ENCODE assay signal across 23 cellular contexts in the genomic region with DNA sequence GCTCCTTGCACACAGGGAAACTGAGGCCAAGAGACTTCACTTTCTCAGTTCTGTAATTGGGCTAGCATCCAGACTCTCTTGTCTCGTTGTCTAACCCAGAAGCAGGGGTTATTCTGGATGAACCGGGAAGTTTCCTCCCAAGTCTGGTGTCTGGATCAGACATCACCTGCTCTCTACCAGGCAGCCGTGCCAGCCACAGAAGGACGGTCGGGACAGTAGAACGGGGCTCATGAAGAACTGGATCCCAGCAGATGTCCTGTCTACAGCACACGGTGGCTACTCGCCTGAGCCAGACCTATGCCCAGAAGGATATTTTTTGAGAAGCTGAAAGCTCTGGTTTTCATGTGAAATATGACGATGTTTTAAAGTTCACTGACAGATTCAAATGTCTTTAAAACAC. TPM values are rescaled to one million over a fixed set of nuclear protein-coding genes. Genes with fewer than 3 reads are reported as not detected.
"Had no signal": no experiment of that assay in that cellular context is flagged by ENCODE, and none has a peak within 500 bp of the region (broad histone marks: within the 10 kb centered on the region; RNA-seq: fewer than 3 reads in every experiment).

No MANE protein-coding gene starts in this region.

- H3K36me3 Mint-ChIP-seq: immature natural killer cell; memory B cell; naive thymus-derived CD4-positive, alpha-beta T cell; natural killer cell treated with Interleukin-12 subunit alpha and Interleukin-12 subunit beta and Interleukin-15 and Interleukin-18, amount 100 ng/mL, for 72 hours; stimulated activated effector memory CD8-positive, alpha-beta T cell treated with anti-CD3 and anti-CD28 coated beads, Interleukin-12 subunit alpha, Interleukin-12 subunit beta, amount 100 ng/mL, for 72 hours; type B pancreatic cell had no signal

- H3K27me3 Mint-ChIP-seq: stimulated activated naive CD8-positive, alpha-beta T cell treated with anti-CD3 and anti-CD28 coated beads, Interleukin-15, Interleukin-2, amounts not matched to agents 100 ng/mL and 50 ng/mL, for 24 hours had no signal

- H3K4me1 ChIP-seq: left ventricle myocardium inferior, tibial nerve, uterus had no signal

- H3K4me3 ChIP-seq: left ventricle myocardium inferior, mucosa of descending colon, ovary, skin epidermis, tibial nerve, uterus had no signal

- H3K27me3 ChIP-seq: ovary, tibial nerve, uterus had no signal

- ATAC-seq: mucosa of descending colon; naive thymus-derived CD4-positive, alpha-beta T cell; natural killer cell treated with Interleukin-12 subunit alpha and Interleukin-12 subunit beta and Interleukin-15 and Interleukin-18, amount 100 ng/mL, for 72 hours; right cardiac atrium; sciatic nerve; stimulated activated effector memory CD8-positive, alpha-beta T cell treated with anti-CD3 and anti-CD28 coated beads, Interleukin-12 subunit alpha, Interleukin-12 subunit beta, amount 100 ng/mL, for 72 hours had no signal

- H3K27ac ChIP-seq: left ventricle myocardium inferior, ovary, tibial nerve, uterus had no signal

- H3K27ac Mint-ChIP-seq: immature natural killer cell; memory B cell; natural killer cell treated with Interleukin-12 subunit alpha and Interleukin-12 subunit beta and Interleukin-15 and Interleukin-18, amount 100 ng/mL, for 72 hours; progenitor cell of endocrine pancreas; stimulated activated effector memory CD8-positive, alpha-beta T cell treated with anti-CD3 and anti-CD28 coated beads, Interleukin-12 subunit alpha, Interleukin-12 subunit beta, amount 100 ng/mL, for 72 hours; stimulated activated naive CD8-positive, alpha-beta T cell treated with anti-CD3 and anti-CD28 coated beads, Interleukin-15, Interleukin-2, amounts not matched to agents 100 ng/mL and 50 ng/mL, for 24 hours; type B pancreatic cell had no signal

- DNase-seq: hypothalamus; immature natural killer cell; left ventricle myocardium inferior; midbrain; mucosa of descending colon; naive thymus-derived CD4-positive, alpha-beta T cell; ovary; retina; right cardiac atrium; stimulated activated CD4-positive, alpha-beta T cell treated with anti-CD3 and anti-CD28 coated beads, Interleukin-4, amount 100 ng/mL, for 24 hours; stimulated activated naive CD4-positive, alpha-beta T cell; uterus had no signal

- H3K9me3 ChIP-seq: left ventricle myocardium inferior, mucosa of descending colon, ovary, tibial nerve, uterus had no signal

- H3K4me3 Mint-ChIP-seq: immature natural killer cell; memory B cell; naive thymus-derived CD4-positive, alpha-beta T cell; natural killer cell treated with Interleukin-12 subunit alpha and Interleukin-12 subunit beta and Interleukin-15 and Interleukin-18, amount 100 ng/mL, for 72 hours; stimulated activated effector memory CD8-positive, alpha-beta T cell treated with anti-CD3 and anti-CD28 coated beads, Interleukin-12 subunit alpha, Interleukin-12 subunit beta, amount 100 ng/mL, for 72 hours; stimulated activated naive CD8-positive, alpha-beta T cell treated with anti-CD3 and anti-CD28 coated beads, Interleukin-15, Interleukin-2, amounts not matched to agents 100 ng/mL and 50 ng/mL, for 24 hours; type B pancreatic cell had no signal

- H3K36me3 ChIP-seq: left ventricle myocardium inferior, ovary, tibial nerve, uterus had no signal

- H3K4me1 Mint-ChIP-seq: immature natural killer cell; memory B cell; stimulated activated effector memory CD8-positive, alpha-beta T cell treated with anti-CD3 and anti-CD28 coated beads, Interleukin-12 subunit alpha, Interleukin-12 subunit beta, amount 100 ng/mL, for 72 hours had no signal

- H3K9me3 Mint-ChIP-seq: immature natural killer cell; naive thymus-derived CD4-positive, alpha-beta T cell; natural killer cell treated with Interleukin-12 subunit alpha and Interleukin-12 subunit beta and Interleukin-15 and Interleukin-18, amount 100 ng/mL, for 72 hours; stimulated activated naive CD8-positive, alpha-beta T cell treated with anti-CD3 and anti-CD28 coated beads, Interleukin-15, Interleukin-2, amounts not matched to agents 100 ng/mL and 50 ng/mL, for 24 hours; type B pancreatic cell had no signal

RNA-seq across cellular contexts. Expression of gene FZD10, which starts 19.1 kb away (rescaled TPM):
- total RNA-seq: myocyte; naive thymus-derived CD4-positive, alpha-beta T cell; natural killer cell treated with Interleukin-12 subunit alpha and Interleukin-12 subunit beta and Interleukin-15 and Interleukin-18, amount 100 ng/mL, for 72 hours had no signal
- polyA plus RNA-seq: immature natural killer cell; naive thymus-derived CD4-positive, alpha-beta T cell; neural cell had no signal
